ENCODE assay signal across 16 cellular contexts in the genomic region with DNA sequence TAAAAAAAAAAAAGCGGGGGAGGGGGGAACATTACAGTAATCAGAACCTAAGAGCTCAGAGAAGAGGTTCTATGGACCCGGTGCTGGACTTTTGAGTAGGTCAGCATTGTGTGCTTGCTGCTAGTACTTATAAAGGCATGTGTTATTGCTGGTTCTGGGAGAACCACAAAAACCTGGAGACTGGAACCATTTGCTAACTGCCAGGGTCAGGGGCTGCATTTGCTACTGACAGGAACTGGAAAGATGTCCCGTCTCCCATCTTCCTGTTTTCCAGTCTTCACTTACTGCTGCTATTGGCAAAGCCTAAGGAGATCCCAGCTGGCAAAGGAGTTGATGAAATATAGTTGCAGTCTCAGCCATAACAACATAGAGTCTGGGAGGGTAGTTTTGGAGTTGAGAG. TPM values are rescaled to one million over a fixed set of nuclear protein-coding genes. Genes with fewer than 3 reads are reported as not detected.
A peak's percentile ranks its signal among the peaks of the same experiment; 100 is the strongest.
DNase-seq lines count a peak whose midpoint lies in the region; ATAC-seq, FAIRE-seq and TF ChIP-seq lines count a peak whose summit lies in the region.
"Had no signal": no experiment of that assay in that cellular context is flagged by ENCODE, and none has a peak within 500 bp of the region (broad histone marks: within the 10 kb centered on the region; RNA-seq: fewer than 3 reads in every experiment).

No MANE protein-coding gene starts in this region.

- H3K4me2 ChIP-seq in HepG2 (ENCODE audit: low read depth, low read length) (no peak overlapping the region), GM12878 (ENCODE audit: control insufficient read depth, insufficient read depth) (peak overlapping the region; percentile 23; the same call in 1 of the 2 replicates), trophoblast cell (ENCODE audit: low read length) (no peak overlapping the region)
- H3K4me2 ChIP-seq: KMS-11 had no signal

- CTCF ChIA-PET in HepG2 (lab: Yijun Ruan, JAX; ENCODE audit: low intra/inter-chr PET ratio, low total read pairs), result no interaction called here
- CTCF ChIA-PET in GM12878 (lab: Yijun Ruan, JAX), result interaction anchor here (1.0 to 1.6 kb wide), 2 partner anchors 12 to 546 kb away, joined by 3 to 5 read pairs; no protein-coding TSS in a partner anchor

- FAIRE-seq in HepG2 (lab: Jason Lieb, UNC), result no peak
- FAIRE-seq in GM12878 (lab: Jason Lieb, UNC), result no peak

- no peak overlapping the region for H2BK12ac ChIP-seq in trophoblast cell (ENCODE audit: low read length)

- intact Hi-C loops in HepG2 (cut with micrococcal nuclease; ENCODE audit: unreplicated experiment) (loop anchor here (5.0 to 10.0 kb wide), 2 partner anchors 123 to 1325 kb away; a partner anchor contains a TSS), right lobe of liver (cut with DNase I) (no loop called here), GM12878 (cut with micrococcal nuclease; ENCODE audit: unreplicated experiment) (loop anchor here (5.0 kb wide), 1 partner anchor 108 kb away; a partner anchor contains a TSS)

- peak overlapping the region; percentile 82 for H3K4ac ChIP-seq in trophoblast cell (ENCODE audit: low read depth, low read length)

- H3K9me3 ChIP-seq in HepG2 (ENCODE audit: low read length) (no peaks in the 10 kb centered on the region), right lobe of liver (no peaks in the 10 kb centered on the region), GM12878 (replicated peaks; ENCODE audit: control insufficient read depth, insufficient read depth, low read length) (no peaks in the 10 kb centered on the region; the same call in none of the 3 replicates), trophoblast cell (ENCODE audit: insufficient read depth, low read depth, low read length) (no peaks in the 10 kb centered on the region)
- H3K9me3 ChIP-seq: HAP-1 had no signal

- 94% methylated on average over 3 of the region's 3 CpGs for WGBS in HepG2 (ENCODE audit: low lambda C conversion rate)
- 61% methylated on average over 3 of the region's 3 CpGs for WGBS in right lobe of liver (ENCODE audit: insufficient coverage, low coverage, low lambda C conversion rate, missing lambda C conversion rate)
- WGBS in GM12878 (ENCODE audit: insufficient coverage, insufficient replicate concordance, low lambda C conversion rate, missing lambda C conversion rate), result 93% methylated on average over 3 of the region's 3 CpGs
- WGBS in trophoblast cell (ENCODE audit: extremely low coverage, insufficient coverage, insufficient read length), result 100% methylated on average over 1 of the region's 3 CpGs

- no peak overlapping the region for H2AK5ac ChIP-seq in trophoblast cell (ENCODE audit: low read length)

- no peak overlapping the region for H3K9ac ChIP-seq in HepG2 (ENCODE audit: insufficient read depth, low read depth, low read length)
- no peak overlapping the region for H3K9ac ChIP-seq in GM12878 (ENCODE audit: control insufficient read depth, insufficient read depth, low read length)
- no peak overlapping the region for H3K9ac ChIP-seq in trophoblast cell (ENCODE audit: low read length)
- H3K9ac ChIP-seq: BLaER1 treated with 17β-estradiol and CSF1 and Interleukin-3, amounts not matched to agents 10 nM and 100 nM; KMS-11 had no signal

- H3K27me3 ChIP-seq in HepG2 (ENCODE audit: control insufficient read depth in 1 of 2, insufficient read depth in 2 of 2, low read length in 2 of 2) (no peaks in the 10 kb centered on the region), right lobe of liver (no peaks in the 10 kb centered on the region), GM12878 (replicated peaks in 1 of 2; ENCODE audit: control insufficient read depth in 2 of 2, insufficient read depth in 2 of 2, low read length in 1 of 2) (no peaks in the 10 kb centered on the region), trophoblast cell (ENCODE audit: insufficient read depth, low read length) (no peaks in the 10 kb centered on the region)
- H3K27me3 ChIP-seq: BLaER1 treated with 17β-estradiol and CSF1 and Interleukin-3, amounts not matched to agents 10 nM and 100 nM had no signal

- TF ChIP-seq CTCF in HepG2 (CRISPR knock-in tag; IDR thresholded peaks at IDR 0.05), result no peak
- TF ChIP-seq CTCF in right lobe of liver (IDR thresholded peaks at IDR 0.05), result no peak
- no peak for TF ChIP-seq CTCF in GM12878 (IDR thresholded peaks at IDR 0.05 in 2 of 3, conservative IDR thresholded peaks at IDR 0.05 in 1 of 3; ENCODE audit: control insufficient read depth in 2 of 3, extremely low read depth in 1 of 3, insufficient read depth in 1 of 3, low read depth in 3 of 3, low read length in 3 of 3)

- H4K12ac ChIP-seq in trophoblast cell (ENCODE audit: low read depth, low read length), result no peak overlapping the region

- H4K20me1 ChIP-seq in HepG2 (ENCODE audit: insufficient read depth, low read length), result peaks cover 12% of the 10 kb centered on the region
- no peaks in the 10 kb centered on the region for H4K20me1 ChIP-seq in GM12878 (ENCODE audit: control insufficient read depth, insufficient read depth)

- TF ChIP-seq POLR2A in HepG2 (IDR thresholded peaks at IDR 0.05; ENCODE audit: insufficient read depth in 1 of 2, low read depth in 2 of 2, low read length in 2 of 2) (no peak), right lobe of liver (IDR thresholded peaks at IDR 0.05) (no peak), GM12878 (IDR thresholded peaks at IDR 0.05; ENCODE audit: low read depth, low read length) (no peak)

- H3K36me3 ChIP-seq in HepG2 (replicated peaks in 1 of 2; ENCODE audit: control insufficient read depth in 1 of 2, insufficient read depth in 2 of 2, low read length in 2 of 2), result no peaks in the 10 kb centered on the region; a peak in 1 of 5 replicates
- no peaks in the 10 kb centered on the region for H3K36me3 ChIP-seq in right lobe of liver
- H3K36me3 ChIP-seq in GM12878 (ENCODE audit: control insufficient read depth in 2 of 2, insufficient read depth in 2 of 2, low read length in 1 of 2), result peaks cover 0 to 3% of the 10 kb centered on the region in 2 experiments; a peak in 1 of 4 replicates
- H3K36me3 ChIP-seq in trophoblast cell (ENCODE audit: control insufficient read depth in 1 of 2, insufficient read depth in 2 of 2, low read length in 2 of 2), result peaks cover 3 to 4% of the 10 kb centered on the region in 2 experiments
- H3K36me3 ChIP-seq: HAP-1 had no signal

- POLR2A ChIA-PET in HepG2 (lab: Yijun Ruan, JAX), result no interaction called here
- POLR2A ChIA-PET in GM12878 (lab: Charles Lee), result no interaction called here

- H4K91ac ChIP-seq in trophoblast cell (ENCODE audit: low read depth, low read length), result no peak overlapping the region

- TF ChIP-seq RAD21 in HepG2 (CRISPR knock-in tag; IDR thresholded peaks at IDR 0.05) (no peak), GM12878 (IDR thresholded peaks at IDR 0.05; ENCODE audit: insufficient read depth, low read depth, low read length) (no peak)

- no peak for TF ChIP-seq EP300 in HepG2 (IDR thresholded peaks at IDR 0.05; ENCODE audit: low read depth in 2 of 2, low read length in 2 of 2)
- no peak for TF ChIP-seq EP300 in HepG2 (CRISPR knock-in tag; IDR thresholded peaks at IDR 0.05; ENCODE audit: borderline replicate concordance)
- no peak for TF ChIP-seq EP300 in GM12878 (IDR thresholded peaks at IDR 0.05; ENCODE audit: borderline replicate concordance in 1 of 2, control insufficient read depth in 1 of 2, low read depth in 2 of 2, low read length in 2 of 2)

- BruUV-seq in HepG2 (replicated peaks; lab: Mats Ljungman, UMichigan), result no TSS peak
- BruUV-seq in GM12878 (replicated peaks; lab: Mats Ljungman, UMichigan), result no TSS peak

- peaks cover 37% of the 10 kb centered on the region for H3K4me1 ChIP-seq in HepG2 (ENCODE audit: insufficient read depth, low read length)
- H3K4me1 ChIP-seq in right lobe of liver, result peaks cover 0 to 11% (median 7%) of the 10 kb centered on the region in 4 donors
- H3K4me1 ChIP-seq in GM12878 (ENCODE audit: control insufficient read depth, insufficient read depth, low read length), result no peaks in the 10 kb centered on the region
- peaks cover 3 to 4% of the 10 kb centered on the region in 2 experiments for H3K4me1 ChIP-seq in trophoblast cell (ENCODE audit: control insufficient read depth in 1 of 2, insufficient read depth in 2 of 2, low read length in 2 of 2)

- H3K4me3 ChIP-seq in HepG2 (replicated peaks in 1 of 3; ENCODE audit: insufficient read depth in 1 of 3, low read depth in 2 of 3, low read length in 3 of 3) (no peak overlapping the region), right lobe of liver (no peak overlapping the region), GM12878 (no peak overlapping the region), trophoblast cell (ENCODE audit: low read depth, low read length) (no peak overlapping the region)
- H3K4me3 ChIP-seq: BLaER1 treated with 17β-estradiol and CSF1 and Interleukin-3, amounts not matched to agents 10 nM and 100 nM; HAP-1 had no signal

- H2BK120ac ChIP-seq in trophoblast cell (ENCODE audit: insufficient read depth, low read length, poor library complexity), result no peak overlapping the region

- in situ Hi-C loops in HepG2 (cut with HindIII; ENCODE audit: extremely low pct_ligation_motif_present, low pct_unique_long_range_greater_than_20kb) (no loop called here), GM12878 (cut with MboI) (no loop called here)

- DNase-seq in HepG2 (ENCODE audit: low spot score) (no peak), right lobe of liver (no peak), OCI-M1 (lab: John Stamatoyannopoulos, UW) (peak; percentile 22), GM12878 (ENCODE audit: low read depth, low spot score) (no peak), trophoblast cell (no peak), amygdala (lab: John Stamatoyannopoulos, UW) (no peak)
- DNase-seq: CD8-positive, alpha-beta T cell; COR-L47; DMS153; DMS79; GF-D8 had no signal

- SMC1A ChIA-PET in GM12878 (lab: Charles Lee; ENCODE audit: uncharacterized antibody, unreplicated experiment), result interaction anchor here (1.0 to 1.2 kb wide), 2 partner anchors 10 to 70 kb away, joined by 3 read pairs; no protein-coding TSS in a partner anchor

- no peak overlapping the region for H4K8ac ChIP-seq in trophoblast cell (ENCODE audit: low read depth, low read length)

- H3K27ac ChIP-seq in HepG2 (ENCODE audit: extremely low read length, insufficient read depth, low read length), result no peak overlapping the region
- H3K27ac ChIP-seq in right lobe of liver, result no peak overlapping the region
- H3K27ac ChIP-seq in GM12878 (ENCODE audit: control insufficient read depth, insufficient read depth), result no peak overlapping the region
- no peak overlapping the region for H3K27ac ChIP-seq in trophoblast cell (ENCODE audit: low read depth, low read length)
- H3K27ac ChIP-seq: BLaER1 treated with 17β-estradiol and CSF1 and Interleukin-3, amounts not matched to agents 10 nM and 100 nM; KMS-11 had no signal

- no peak overlapping the region for H2BK5ac ChIP-seq in trophoblast cell (ENCODE audit: low read depth, low read length, poor library complexity)

- H3K79me2 ChIP-seq in HepG2 (ENCODE audit: insufficient read depth, low read length) (peaks cover 66% of the 10 kb centered on the region), GM12878 (ENCODE audit: control insufficient read depth, insufficient read depth, low read length) (peaks cover 24% of the 10 kb centered on the region), trophoblast cell (ENCODE audit: control insufficient read depth, insufficient read depth, low read length, poor library complexity) (peaks cover 24% of the 10 kb centered on the region)

- no peak overlapping the region for H3K14ac ChIP-seq in trophoblast cell (ENCODE audit: low read length)

- H3K79me1 ChIP-seq in trophoblast cell (ENCODE audit: low read length), result peaks cover 11% of the 10 kb centered on the region

- no peak overlapping the region for H3K23ac ChIP-seq in trophoblast cell (ENCODE audit: low read length)

- no peak overlapping the region for H2AFZ ChIP-seq in HepG2 (ENCODE audit: low read length)
- no peak overlapping the region for H2AFZ ChIP-seq in GM12878 (ENCODE audit: control insufficient read depth, low read depth, low read length)
- H2AFZ ChIP-seq in trophoblast cell (ENCODE audit: insufficient read depth, low read length, poor library complexity), result no peak overlapping the region

- ATAC-seq in HepG2 (no peak), right lobe of liver (no peak), GM12878 (no peak), GM18511 (IDR thresholded peaks at IDR 0.05; ENCODE audit: unreplicated experiment) (no peak), GM18873 (IDR thresholded peaks at IDR 0.05; ENCODE audit: low FRiP score, unreplicated experiment) (no peak)
- ATAC-seq: CD8-positive, alpha-beta T cell had no signal

- RAD21 ChIA-PET in GM12878 (lab: Charles Lee; ENCODE audit: unreplicated experiment), result no interaction called here

- no peak overlapping the region for H3K18ac ChIP-seq in trophoblast cell (ENCODE audit: low read length)

RNA-seq across cellular contexts. Expression of a gene that starts 4.3 kb away (rescaled TPM):
- total RNA-seq in HepG2 (2016; rRNA removed; fragmentation: Illumina TruSeq; extraction: Trizol) (21.7 and 32.9 TPM in 2 replicates), right lobe of liver (1 to 10 TPM; 4.2 to 9.1 (median 5.3) TPM), GM12878 (2014; rRNA removed) (10.8 and 12.9 TPM in 2 replicates), GM12878 (2014; rRNA removed; fragmentation: Illumina TruSeq; extraction: Trizol) (15.8 and 16.2 TPM in 2 replicates), GM12878 (2021) (17.3 and 20.0 TPM in 2 replicates)
- 10.7 and 10.9 TPM in 2 replicates for total RNA-seq in HepG2 (2016; cell fraction: cytosol; rRNA removed; fragmentation: Illumina TruSeq; extraction: Trizol; ENCODE audit: low read depth)
- 19.6 and 31.3 TPM in 2 replicates for total RNA-seq in HepG2 (2016; cell fraction: insoluble cytoplasmic fraction; rRNA removed; fragmentation: Illumina TruSeq; extraction: Trizol)
- 21.2 and 21.3 TPM in 2 replicates for total RNA-seq in HepG2 (2016; cell fraction: membrane; rRNA removed; fragmentation: Illumina TruSeq; extraction: Trizol)
- 8.1 and 13.6 TPM in 2 replicates for total RNA-seq in HepG2 (2016; cell fraction: nucleus; rRNA removed; fragmentation: Illumina TruSeq; extraction: Trizol)
- polyA plus RNA-seq in HepG2 (2011; rRNA removed) (15.2 and 19.3 TPM in 2 replicates), GM12878 (2011; rRNA removed) (36.3 and 47.2 TPM in 2 replicates), GM12878 (2014; fragmentation: Illumina TruSeq; extraction: Trizol) (26.6 and 34.6 TPM in 2 replicates), GM12878 (2014; fragmentation: Nextera tagmentation; extraction: Ambion mirVana) (1 to 10 TPM; 4.8 to 5.2 TPM), GM12878 (2014; rRNA removed) (14.2 and 14.5 TPM in 2 replicates), GM12878 (2016; fragmentation: Nextera tagmentation; extraction: Ambion mirVana) (10 to 100 TPM; 14.3 to 16.9 TPM)
- polyA plus RNA-seq in HepG2 (2011; cell fraction: cytosol; rRNA removed), result 10.8 and 16.6 TPM in 2 replicates
- 4.9 and 6.3 TPM in 2 replicates for polyA plus RNA-seq in HepG2 (2011; cell fraction: nucleus; rRNA removed)
- 19.1 and 22.1 TPM in 2 replicates for polyA plus RNA-seq in HepG2 (2012)
- 6.6 and 7.9 TPM in 2 replicates for polyA plus RNA-seq in HepG2 (2016; cell fraction: cytosol; fragmentation: Illumina TruSeq; extraction: Trizol; ENCODE audit: low read depth)
- 33.3 and 36.1 TPM in 2 replicates for polyA plus RNA-seq in HepG2 (2016; cell fraction: insoluble cytoplasmic fraction; fragmentation: Illumina TruSeq; extraction: Trizol; ENCODE audit: low read depth)
- polyA plus RNA-seq in HepG2 (2016; cell fraction: membrane; fragmentation: Illumina TruSeq; extraction: Trizol; ENCODE audit: low read depth), result 13.5 and 14.9 TPM in 2 replicates
- 10.8 and 11.8 TPM in 2 replicates for polyA plus RNA-seq in HepG2 (2016; cell fraction: nucleus; fragmentation: Illumina TruSeq; extraction: Trizol; ENCODE audit: insufficient read depth, low read depth)
- 8.7 and 11.5 TPM in 2 replicates for polyA minus RNA-seq in HepG2 (2011; rRNA and poly(A)+ RNA removed; ENCODE audit: low replicate concordance)
- polyA minus RNA-seq in HepG2 (2011; cell fraction: cytosol; rRNA and poly(A)+ RNA removed), result 23.3 and 28.6 TPM in 2 replicates
- polyA minus RNA-seq in HepG2 (2011; cell fraction: nucleus; rRNA and poly(A)+ RNA removed), result 24.6 and 29.8 TPM in 2 replicates
- 11.2 and 11.7 TPM in 2 replicates for total RNA-seq in GM12878 (2013; cell fraction: nucleolus; rRNA removed)
- polyA plus RNA-seq in GM12878 (2011; ENCODE audit: low read depth), result 6.0 TPM
- polyA plus RNA-seq in GM12878 (2011; cell fraction: cytosol; rRNA removed), result 15.9 and 16.7 TPM in 2 replicates
- 8.9 and 12.2 TPM in 2 replicates for polyA plus RNA-seq in GM12878 (2011; cell fraction: nucleus; rRNA removed)
- polyA plus RNA-seq in GM12878 (2012), result 8.5 and 9.4 TPM in 2 replicates
- polyA minus RNA-seq in GM12878 (2011; rRNA and poly(A)+ RNA removed), result 31.6 and 84.8 TPM in 2 replicates
- 14.7 and 33.5 TPM in 2 replicates for polyA minus RNA-seq in GM12878 (2011; cell fraction: cytosol; rRNA and poly(A)+ RNA removed)
- 4.6 and 10.3 TPM in 2 replicates for polyA minus RNA-seq in GM12878 (2011; cell fraction: nucleus; rRNA and poly(A)+ RNA removed)
- polyA plus RNA-seq in trophoblast cell (2013), result 39.0 and 41.8 TPM in 2 replicates

Comparison
In these comparisons a context has a peak if more than half of its experiments do, and no peak if none do; other contexts are left out.
1. intact Hi-C loops: an anchor here in HepG2 (5.0 to 10.0 kb wide) and GM12878 (5.0 kb wide); none called in right lobe of liver.